Comparison of ENCODE assay signal across 25 cellular contexts in the genomic region with DNA sequence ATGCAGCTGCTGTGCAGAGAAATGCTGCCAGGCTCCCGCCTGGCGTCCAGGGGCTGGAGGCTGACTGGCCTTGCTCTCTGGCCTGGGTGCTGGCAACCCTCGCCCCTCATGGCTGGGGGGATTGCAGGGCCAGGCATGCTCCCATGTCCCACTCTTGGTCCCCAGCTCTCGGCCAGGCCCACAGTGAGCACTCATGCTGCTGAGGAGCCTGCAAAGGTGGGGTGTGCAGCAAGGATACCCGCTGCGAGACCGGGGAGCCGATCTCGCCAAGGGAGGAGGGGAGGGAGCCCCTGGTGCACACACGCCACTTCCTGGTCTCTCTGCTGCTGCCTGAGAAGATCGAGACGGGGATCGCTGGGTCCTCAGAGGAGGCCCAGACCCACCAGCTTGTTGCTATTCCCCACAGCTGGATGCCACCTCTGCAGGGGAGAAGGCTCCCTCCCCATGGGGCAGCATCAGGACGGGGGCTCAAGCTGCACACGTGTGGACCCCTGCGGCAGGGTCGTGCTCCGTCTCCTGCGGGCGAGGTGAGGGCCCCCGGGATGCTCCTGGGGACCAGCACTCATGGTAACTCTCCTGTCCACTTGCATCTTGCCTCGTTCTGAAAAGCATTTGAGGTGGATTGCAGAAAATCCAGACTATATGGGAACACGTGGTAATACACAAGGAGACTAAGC.
"Had no signal": no experiment of that assay in that cellular context is flagged by ENCODE, and none has a peak within 500 bp of the region (broad histone marks: within the 10 kb centered on the region; RNA-seq: fewer than 3 reads in every experiment).

No MANE protein-coding gene starts in this region.

- H3K79me2 ChIP-seq: hepatocyte had no signal

- H3K4me1 ChIP-seq: colonic mucosa, gastroesophageal sphincter, heart left ventricle, left lung, lower lobe of right lung had no signal

- H3K9me3 ChIP-seq: colonic mucosa, esophagus squamous epithelium, gastroesophageal sphincter, heart left ventricle, left lung, lower lobe of right lung, mucosa of descending colon had no signal

- H3K4me3 ChIP-seq: colonic mucosa, esophagus squamous epithelium, gastroesophageal sphincter, heart left ventricle, hepatocyte, left lung, lower lobe of right lung, mucosa of descending colon had no signal

- H3K4me2 ChIP-seq: hepatocyte had no signal

- H3K27ac ChIP-seq: colonic mucosa, epithelial cell of prostate, esophagus squamous epithelium, gastroesophageal sphincter, heart left ventricle, hepatocyte, left lung, lower lobe of right lung had no signal

- H3K27me3 ChIP-seq: colonic mucosa, gastroesophageal sphincter, heart left ventricle, hepatocyte, left lung had no signal

- DNase-seq: colonic mucosa; cortex of kidney; effector CD8-positive, alpha-beta T cell; effector memory CD8-positive, alpha-beta T cell; endodermal cell; erythroblast; esophagus squamous epithelium; foreskin fibroblast; foreskin melanocyte; hypothalamus; left cardiac atrium; left lung; left ventricle myocardium superior; lower lobe of right lung; mesenchymal stem cell; mucosa of descending colon; naive B cell had no signal

- FAIRE-seq: endometrium, islet of Langerhans, keratinocyte had no signal

- H2AFZ ChIP-seq: hepatocyte had no signal

- ATAC-seq: effector memory CD8-positive, alpha-beta T cell; esophagus mucosa; gastroesophageal sphincter; heart left ventricle; left cardiac atrium; left lung; left ventricle myocardium superior; lower lobe of right lung; mucosa of descending colon had no signal

- H3K36me3 ChIP-seq: colonic mucosa, esophagus squamous epithelium, gastroesophageal sphincter, heart left ventricle, left lung, lower lobe of right lung had no signal
